Comparison of ENCODE assay signal across 8 cellular contexts in genomic region chr20:31547017-31547675, GRCh38. TPM values are rescaled to one million over a fixed set of nuclear protein-coding genes. Genes with fewer than 3 reads are reported as not detected.
DNase-seq lines count a peak whose midpoint lies in the region; ATAC-seq and TF ChIP-seq lines count a peak whose summit lies in the region.

No MANE protein-coding gene starts in this region.

- peaks cover 4 to 81% (median 8%) of the 10 kb centered on the region in 3 donors for H3K36me3 Mint-ChIP-seq in CD8-positive, alpha-beta memory T cell
- H3K36me3 Mint-ChIP-seq in naive thymus-derived CD4-positive, alpha-beta T cell: peaks cover 0 to 31% (median 14%) of the 10 kb centered on the region in 5 donors
- peaks cover 62% of the 10 kb centered on the region for H3K36me3 Mint-ChIP-seq in stimulated activated memory B cell treated with anti-CD40 and anti-IgM and Interleukin-4, amounts not matched to agents 10 μg/mL and 1 μg/mL and 100 μg/mL, for 72 hours

- no peaks in the 10 kb centered on the region for H3K27me3 ChIP-seq in CD8-positive, alpha-beta memory T cell (ENCODE audit: insufficient read depth, low read length, poor library complexity, severe bottlenecking)
- H3K27me3 ChIP-seq in Peyer's patch: no peaks in the 10 kb centered on the region
- H3K27me3 ChIP-seq in naive thymus-derived CD4-positive, alpha-beta T cell (ENCODE audit: control insufficient read depth in 2 of 2, insufficient read depth in 2 of 2, low read length in 2 of 2): no peaks in the 10 kb centered on the region

- H3K27me3 Mint-ChIP-seq in CD8-positive, alpha-beta memory T cell: no peaks in the 10 kb centered on the region
- H3K27me3 Mint-ChIP-seq in naive thymus-derived CD4-positive, alpha-beta T cell: no peaks in the 10 kb centered on the region
- H3K27me3 Mint-ChIP-seq in stimulated activated memory B cell treated with anti-CD40 and anti-IgM and Interleukin-4, amounts not matched to agents 10 μg/mL and 1 μg/mL and 100 μg/mL, for 72 hours: no peaks in the 10 kb centered on the region

- peak; percentile 18 to 58 for TF ChIP-seq POLR2A in Peyer's patch (IDR thresholded peaks at IDR 0.05)

- peak overlapping the region; percentile 89 to 100 (median 99) for H3K27ac Mint-ChIP-seq in CD8-positive, alpha-beta memory T cell
- H3K27ac Mint-ChIP-seq in naive thymus-derived CD4-positive, alpha-beta T cell: peak overlapping the region; percentile 94 to 100 (median 98)
- peak overlapping the region; percentile 94 for H3K27ac Mint-ChIP-seq in stimulated activated memory B cell treated with anti-CD40 and anti-IgM and Interleukin-4, amounts not matched to agents 10 μg/mL and 1 μg/mL and 100 μg/mL, for 72 hours

- TF ChIP-seq CTCF in Peyer's patch (IDR thresholded peaks at IDR 0.05) (peak in 2 of 6 experiments; percentile 24 to 27), fibroblast of mammary gland (conservative IDR thresholded peaks at IDR 0.05; ENCODE audit: control insufficient read depth, insufficient read depth, low read depth, low read length) (no peak)

- H3K27ac ChIP-seq in CD8-positive, alpha-beta memory T cell (ENCODE audit: low read depth, low read length): peak overlapping the region; percentile 91
- peak overlapping the region; percentile 68 to 89 (median 86) for H3K27ac ChIP-seq in Peyer's patch
- peak overlapping the region; percentile 87 for H3K27ac ChIP-seq in naive thymus-derived CD4-positive, alpha-beta T cell (ENCODE audit: low read depth, low read length)

- intact Hi-C loops in naive thymus-derived CD4-positive, alpha-beta T cell (cut with micrococcal nuclease): loop anchor here (1.0 kb wide), 2 partner anchors 13 to 33 kb away; partner anchors contain the start of gene HM13 (in 2 of the 2)

- peak; percentile 71 for ATAC-seq in GM19452 (IDR thresholded peaks at IDR 0.05; ENCODE audit: unreplicated experiment)
- ATAC-seq in naive thymus-derived CD4-positive, alpha-beta T cell: peak; percentile 92
- ATAC-seq in stimulated activated memory B cell treated with anti-CD40 and anti-IgM and Interleukin-4, amounts not matched to agents 10 μg/mL and 1 μg/mL and 100 μg/mL, for 72 hours: peak; percentile 85

- peak overlapping the region; percentile 77 for H3K4me3 ChIP-seq in CD8-positive, alpha-beta memory T cell (ENCODE audit: low read length)
- H3K4me3 ChIP-seq in Peyer's patch (peak overlapping the region; percentile 37 to 67 (median 52)), fibroblast of mammary gland (ENCODE audit: control insufficient read depth, low read depth, low read length) (peak overlapping the region; percentile 74)
- peak overlapping the region; percentile 85 for H3K4me3 ChIP-seq in naive thymus-derived CD4-positive, alpha-beta T cell (ENCODE audit: low read length)

- H3K36me3 ChIP-seq in CD8-positive, alpha-beta memory T cell (ENCODE audit: insufficient read depth, low read length): peaks cover 20% of the 10 kb centered on the region
- H3K36me3 ChIP-seq in Peyer's patch: peaks cover 0 to 60% (median 0%) of the 10 kb centered on the region in 3 donors
- H3K36me3 ChIP-seq in naive thymus-derived CD4-positive, alpha-beta T cell (ENCODE audit: control insufficient read depth in 2 of 3, insufficient read depth in 3 of 3, low read length in 3 of 3): peaks cover 9 to 74% (median 21%) of the 10 kb centered on the region in 3 experiments

- CTCF ChIA-PET in CD8-positive, alpha-beta memory T cell (lab: Charles Lee): interaction anchor here (1.4 to 2.3 kb wide), 4 partner anchors 13 to 66 kb away, joined by 3 to 13 read pairs (median 8); no protein-coding TSS in a partner anchor
- CTCF ChIA-PET in naive thymus-derived CD4-positive, alpha-beta T cell (lab: Charles Lee): interaction anchor here (0.9 to 2.2 kb wide), 4 partner anchors 9 to 66 kb away, joined by 3 to 6 read pairs (median 4); no protein-coding TSS in a partner anchor

- H3K4me3 Mint-ChIP-seq in CD8-positive, alpha-beta memory T cell: peak overlapping the region; percentile 87 to 98 (median 95)
- peak overlapping the region; percentile 86 to 99 (median 94) for H3K4me3 Mint-ChIP-seq in naive thymus-derived CD4-positive, alpha-beta T cell
- H3K4me3 Mint-ChIP-seq in stimulated activated memory B cell treated with anti-CD40 and anti-IgM and Interleukin-4, amounts not matched to agents 10 μg/mL and 1 μg/mL and 100 μg/mL, for 72 hours: peak overlapping the region; percentile 88

- H3K4me1 Mint-ChIP-seq in CD8-positive, alpha-beta memory T cell: peaks cover 23 to 34% (median 32%) of the 10 kb centered on the region in 3 donors
- peaks cover 8 to 36% (median 28%) of the 10 kb centered on the region in 7 donors for H3K4me1 Mint-ChIP-seq in naive thymus-derived CD4-positive, alpha-beta T cell
- peaks cover 26% of the 10 kb centered on the region for H3K4me1 Mint-ChIP-seq in stimulated activated memory B cell treated with anti-CD40 and anti-IgM and Interleukin-4, amounts not matched to agents 10 μg/mL and 1 μg/mL and 100 μg/mL, for 72 hours

- POLR2A ChIA-PET in CD8-positive, alpha-beta memory T cell (lab: Charles Lee): no interaction called here
- POLR2A ChIA-PET in naive thymus-derived CD4-positive, alpha-beta T cell (lab: Charles Lee): interaction anchor here (0.6 to 1.3 kb wide), 4 partner anchors 13 to 31 kb away, joined by 3 read pairs; no protein-coding TSS in a partner anchor

- H3K4me1 ChIP-seq in CD8-positive, alpha-beta memory T cell (ENCODE audit: insufficient read depth, low read length): peaks cover 9% of the 10 kb centered on the region
- H3K4me1 ChIP-seq in Peyer's patch: peaks cover 0 to 9% (median 0%) of the 10 kb centered on the region in 4 donors
- H3K4me1 ChIP-seq in naive thymus-derived CD4-positive, alpha-beta T cell (ENCODE audit: control insufficient read depth in 2 of 2, insufficient read depth in 2 of 2, low read length in 2 of 2): peaks cover 0 to 6% of the 10 kb centered on the region in 2 donors

- DNase-seq in CD8-positive, alpha-beta memory T cell: peak; percentile 65 to 86 (median 80)
- DNase-seq in HT-29 (ENCODE audit: low spot score) (peak; percentile 93), Peyer's patch (peak; percentile 75 to 92 (median 86)), activated T-helper 1 cell treated with Interleukin-2 at 50 U/mL for 16 hours (ENCODE audit: low read depth) (peak; percentile 63), fibroblast of mammary gland (ENCODE audit: low read depth) (peak; percentile 92)
- peak; percentile 56 to 84 (median 80) for DNase-seq in naive thymus-derived CD4-positive, alpha-beta T cell

- H3K9me3 Mint-ChIP-seq in CD8-positive, alpha-beta memory T cell: no peaks in the 10 kb centered on the region
- H3K9me3 Mint-ChIP-seq in naive thymus-derived CD4-positive, alpha-beta T cell: peaks cover 0 to under 1% (median 0%) of the 10 kb centered on the region in 11 donors
- H3K9me3 Mint-ChIP-seq in stimulated activated memory B cell treated with anti-CD40 and anti-IgM and Interleukin-4, amounts not matched to agents 10 μg/mL and 1 μg/mL and 100 μg/mL, for 72 hours: no peaks in the 10 kb centered on the region

- H3K9me3 ChIP-seq in CD8-positive, alpha-beta memory T cell (ENCODE audit: low read length): no peaks in the 10 kb centered on the region
- no peaks in the 10 kb centered on the region for H3K9me3 ChIP-seq in Peyer's patch
- H3K9me3 ChIP-seq in naive thymus-derived CD4-positive, alpha-beta T cell (ENCODE audit: control insufficient read depth in 2 of 3, low read length in 3 of 3): no peaks in the 10 kb centered on the region

RNA-seq across cellular contexts. Expression of gene HM13, which starts 32.9 kb away (rescaled TPM):
- total RNA-seq in CD8-positive, alpha-beta memory T cell: 100 to 1,000 TPM; 153 to 167 TPM
- 166 TPM for polyA plus RNA-seq in CD8-positive, alpha-beta memory T cell
- 107 and 115 TPM in 2 replicates for total RNA-seq in HT-29 (2014; rRNA removed; shearing (Covaris generic))
- total RNA-seq in Peyer's patch: 10 to 100 TPM; 38.9 to 97.4 (median 56.3) TPM
- 100 to 1,000 TPM; 102 to 197 (median 133) TPM for total RNA-seq in naive thymus-derived CD4-positive, alpha-beta T cell
- polyA plus RNA-seq in naive thymus-derived CD4-positive, alpha-beta T cell: 100 to 1,000 TPM; 109 to 140 TPM

RNA-seq across cellular contexts. Expression of gene ID1, which starts 57.9 kb away (rescaled TPM):
- total RNA-seq in CD8-positive, alpha-beta memory T cell: under 1 TPM; 0.55 to 0.72 TPM
- 2.2 TPM for polyA plus RNA-seq in CD8-positive, alpha-beta memory T cell
- 1,531 and 1,848 TPM in 2 replicates for total RNA-seq in HT-29 (2014; rRNA removed; shearing (Covaris generic))
- total RNA-seq in Peyer's patch: 100 to 1,000 TPM; 408 to 760 (median 570) TPM
- total RNA-seq in naive thymus-derived CD4-positive, alpha-beta T cell: 10 to 100 TPM in 1 of 5 experiments, 1 to 10 TPM in 1, under 1 TPM in 3; 0.41 to 16.9 (median 0.62) TPM
- not detected for polyA plus RNA-seq in naive thymus-derived CD4-positive, alpha-beta T cell

Comparison
In these comparisons a context has a peak if more than half of its experiments do, and no peak if none do; other contexts are left out.
1. Peak in every context shown above with its lines: DNase-seq, ATAC-seq, H3K4me3 ChIP-seq and H3K27ac ChIP-seq.
2. RNA of gene ID1, which starts 57.9 kb away (total RNA-seq): 1,531 to 1,848 TPM in HT-29 and 408 to 760 TPM in Peyer's patch; 0.55 to 0.72 TPM in CD8-positive, alpha-beta memory T cell and 0.41 to 16.9 TPM in naive thymus-derived CD4-positive, alpha-beta T cell; every median in the first group is over 10 times any median in the second.